ENCODE assay signal across 8 cellular contexts in genomic region chr17:27601069-27601974, GRCh38. TPM values are rescaled to one million over a fixed set of nuclear protein-coding genes. Genes with fewer than 3 reads are reported as not detected.
A peak's percentile ranks its signal among the peaks of the same experiment; 100 is the strongest.
DNase-seq lines count a peak whose midpoint lies in the region; ATAC-seq lines count a peak whose summit lies in the region.

No MANE protein-coding gene starts in this region.

- WGBS in esophagus, 2 donors = 50 to 52% methylated on average over 11 of the region's 11 CpGs

- DNase-seq in CMK (ENCODE audit: low read depth) = peak; percentile 60
- peak; percentile 87 for DNase-seq in HT-29 (ENCODE audit: low spot score)
- peak; percentile 49 for DNase-seq in OCI-M2 (lab: John Stamatoyannopoulos, UW; ENCODE audit: unreplicated experiment)
- peak; percentile 85 for DNase-seq in activated T-cell treated with anti-CD3 and anti-CD28 coated beads for 4 hours
- peak; percentile 77 for DNase-seq in myocyte (ENCODE audit: low read depth)
- DNase-seq in stimulated activated CD8-positive, alpha-beta memory T cell treated with anti-CD3 and anti-CD28 coated beads, Interleukin-7, amount 100 ng/mL, for 24 hours (ENCODE audit: low read depth) = peak; percentile 78

- no peak overlapping the region for H3K4me3 ChIP-seq in esophagus (ENCODE audit: low read depth in 1 of 2, low read length in 2 of 2)

- no peaks in the 10 kb centered on the region for H3K9me3 ChIP-seq in esophagus (ENCODE audit: control insufficient read depth in 2 of 2, insufficient read depth in 1 of 2, low read depth in 1 of 2, low read length in 1 of 2)

- H3K27ac ChIP-seq in esophagus (ENCODE audit: low read depth in 2 of 2, low read length in 1 of 2) = peak overlapping the region; percentile 3 to 74

- H3K4me1 ChIP-seq in esophagus (ENCODE audit: control insufficient read depth in 2 of 2, insufficient read depth in 2 of 2, low read length in 1 of 2) = peaks cover 0 to 2% of the 10 kb centered on the region in 2 donors

- peaks cover 0 to 39% of the 10 kb centered on the region in 2 donors for H3K36me3 ChIP-seq in esophagus (ENCODE audit: control insufficient read depth in 2 of 2, insufficient read depth in 2 of 2, low read length in 1 of 2)

- ATAC-seq in GM21825 (IDR thresholded peaks at IDR 0.05; ENCODE audit: unreplicated experiment) = no peak

- no peaks in the 10 kb centered on the region for H3K27me3 ChIP-seq in esophagus (ENCODE audit: control insufficient read depth in 1 of 2, insufficient read depth in 2 of 2, low read length in 2 of 2)

RNA-seq across cellular contexts. Expression of gene LGALS9, which starts 29.7 kb away (rescaled TPM):
- 58.5 and 61.4 TPM in 2 replicates for total RNA-seq in HT-29 (2014; rRNA removed; shearing (Covaris generic))
- 10 to 100 TPM; 25.5 to 29.5 TPM for polyA plus RNA-seq in esophagus
- total RNA-seq in myocyte = 0.29 and 0.31 TPM in 2 replicates
- polyA plus RNA-seq in myocyte (2012) = 0.38 TPM

Comparison
In these comparisons a context has a peak if more than half of its experiments do, and no peak if none do; other contexts are left out.
1. RNA of gene LGALS9, which starts 29.7 kb away (total RNA-seq): 58.5 to 61.4 TPM in HT-29; 0.29 to 0.31 TPM in myocyte; every median in the first group is over 10 times any median in the second.
2. Peak in every context shown above with its lines, with median percentiles within 50 percentile points of each other: DNase-seq.